In the genomic region with DNA sequence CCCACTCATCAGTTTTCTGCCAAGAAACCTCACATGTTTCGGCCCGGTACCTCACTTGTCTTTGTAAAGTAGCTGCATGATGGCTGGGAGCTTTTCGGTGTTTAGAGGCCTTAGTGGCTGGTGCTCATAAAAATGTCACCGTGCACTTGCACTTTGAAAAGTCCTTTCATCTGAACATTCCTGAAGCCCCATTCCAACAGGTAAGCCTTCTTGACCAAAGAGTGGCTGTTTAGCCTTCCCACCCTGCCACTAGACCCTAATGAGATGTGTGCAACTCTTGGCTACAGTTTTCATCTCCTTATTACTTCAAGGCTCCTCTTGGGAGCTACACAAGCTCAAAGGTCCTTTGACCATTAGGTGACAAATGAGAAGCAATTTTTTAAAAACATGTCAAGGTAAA, we compare ENCODE assay signal across 1 cellular context.
TF ChIP-seq lines count a peak whose summit lies in the region.

No MANE protein-coding gene starts in this region.

TF ChIP-seq in IMR-90, 13 proteins besides CTCF, POLR2A, EP300 and RAD21 (continued from another document):
- TF ChIP-seq USF2 (IDR thresholded peaks at IDR 0.05; ENCODE audit: low read depth, low read length) (no peak), CHD1 (IDR thresholded peaks at IDR 0.05; ENCODE audit: low read depth, low read length) (no peak), RCOR1 (IDR thresholded peaks at IDR 0.05; ENCODE audit: insufficient replicate concordance, low read length) (no peak), NFE2L2 (IDR thresholded peaks at IDR 0.05; ENCODE audit: low read depth, low read length) (no peak)
